20 cellular contexts compared by ENCODE assay signal in the genomic region with DNA sequence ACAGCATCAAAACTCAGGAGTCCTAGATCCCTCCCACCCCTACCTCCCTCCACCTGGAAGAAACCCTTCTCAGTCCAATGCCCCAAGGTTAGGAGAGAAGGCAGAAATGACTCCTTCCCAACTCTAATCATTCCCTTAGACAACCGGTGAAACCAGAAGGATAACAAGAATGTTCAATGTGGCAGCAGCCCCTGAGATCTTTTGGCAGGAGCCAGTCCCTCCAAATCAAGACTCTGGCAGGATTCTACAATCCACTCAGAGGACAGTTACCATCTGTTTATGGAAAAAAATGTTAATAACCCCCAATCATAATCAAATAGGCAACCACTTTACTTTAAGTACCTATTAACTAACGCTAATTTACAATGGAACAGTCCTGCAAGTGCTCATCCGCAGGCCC.
"Had no signal": no experiment of that assay in that cellular context is flagged by ENCODE, and none has a peak within 500 bp of the region (broad histone marks: within the 10 kb centered on the region; RNA-seq: fewer than 3 reads in every experiment).

No MANE protein-coding gene starts in this region.

- H3K36me3 Mint-ChIP-seq: naive B cell had no signal

- H3K9me3 Mint-ChIP-seq: naive B cell had no signal

- H3K27ac ChIP-seq: heart left ventricle, pancreas, stomach, thoracic aorta, transverse colon had no signal

- H3K4me3 Mint-ChIP-seq: nephron had no signal

- ATAC-seq: heart left ventricle, left colon, left ventricle myocardium superior, pancreas, right cardiac atrium had no signal

- DNase-seq: effector CD4-positive, alpha-beta T cell; foreskin melanocyte; heart left ventricle; hippocampal formation; left colon; left ventricle myocardium superior; mesendoderm; naive B cell; occipital lobe; pancreas; right cardiac atrium; small intestine; stimulated activated CD4-positive, alpha-beta T cell treated with anti-CD3 and anti-CD28 coated beads, Interleukin-12 subunit alpha, Interleukin-12 subunit beta, amount 100 ng/mL, for 4 hours; stimulated activated naive CD4-positive, alpha-beta T cell; stomach; substantia nigra; transverse colon had no signal

- H3K4me1 Mint-ChIP-seq: naive B cell had no signal

- H3K27ac Mint-ChIP-seq: naive B cell, nephron, progenitor cell of endocrine pancreas had no signal
